Comparison of ENCODE assay signal across 8 cellular contexts in the genomic region with DNA sequence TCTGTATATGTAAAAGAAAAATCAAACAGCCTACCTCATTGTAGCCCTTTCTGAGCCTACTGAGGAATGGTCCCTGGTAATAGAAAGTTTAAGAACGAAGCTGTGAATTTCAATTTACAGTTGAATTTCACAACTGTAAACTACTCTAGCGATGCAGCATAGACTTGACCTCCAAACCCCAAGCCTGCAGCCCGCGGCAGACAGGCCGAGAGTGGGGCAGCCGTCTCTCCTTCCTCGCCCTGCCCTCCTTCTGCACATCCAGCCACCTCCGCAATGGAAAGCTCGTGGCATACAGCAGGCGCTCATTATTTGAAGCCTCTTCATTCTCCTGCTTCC. TPM values are rescaled to one million over a fixed set of nuclear protein-coding genes. Genes with fewer than 3 reads are reported as not detected.
DNase-seq lines count a peak whose midpoint lies in the region; ATAC-seq, FAIRE-seq and TF ChIP-seq lines count a peak whose summit lies in the region.

No MANE protein-coding gene starts in this region.

- no peaks in the 10 kb centered on the region for H3F3A ChIP-seq in neural cell (ENCODE audit: insufficient read depth, low read length, poor library complexity, severe bottlenecking)

- H3K27me3 ChIP-seq in HUES48 (ENCODE audit: control insufficient read depth, insufficient read depth, low read length) (peaks cover 11% of the 10 kb centered on the region; the same call in 1 of the 2 replicates), dorsolateral prefrontal cortex (peaks cover 0 to 26% (median 0%) of the 10 kb centered on the region in 45 donors), neural cell (ENCODE audit: insufficient read depth, low read depth, low read length) (no peaks in the 10 kb centered on the region), small intestine (ENCODE audit: control insufficient read depth in 2 of 2, insufficient read depth in 2 of 2, low read length in 2 of 2) (peaks cover 0 to 3% of the 10 kb centered on the region in 2 donors)

- no peaks in the 10 kb centered on the region for H3K79me2 ChIP-seq in neural cell (replicated peaks; ENCODE audit: insufficient read depth, low read length)

- no peaks in the 10 kb centered on the region for H3K36me3 ChIP-seq in HUES48 (ENCODE audit: control insufficient read depth, insufficient read depth, low read length)
- no peaks in the 10 kb centered on the region for H3K36me3 ChIP-seq in neural cell (ENCODE audit: insufficient read depth, low read length)
- H3K36me3 ChIP-seq in small intestine (ENCODE audit: control insufficient read depth in 2 of 2, insufficient read depth in 2 of 2, low read length in 2 of 2): no peaks in the 10 kb centered on the region

- H4K20me1 ChIP-seq in neural cell (ENCODE audit: insufficient read depth): no peaks in the 10 kb centered on the region

- peak overlapping the region; percentile 61 for H3K4me2 ChIP-seq in neural cell (ENCODE audit: low read length)

- ATAC-seq in GM19043 (IDR thresholded peaks at IDR 0.05; ENCODE audit: low read depth, unreplicated experiment): peak; percentile 16

- WGBS in small intestine, 3 donors: 14 to 19% (median 16%) methylated on average over 10 of the region's 10 CpGs

- no peak for TF ChIP-seq RAD21 in neural cell (conservative IDR thresholded peaks at IDR 0.05)

- no peak for FAIRE-seq in small intestine (lab: Jason Lieb, UNC)

- H3K4me1 ChIP-seq in HUES48 (ENCODE audit: control insufficient read depth, insufficient read depth, low read length) (peaks cover 5% of the 10 kb centered on the region; the same call in 1 of the 2 replicates), small intestine (ENCODE audit: control insufficient read depth in 2 of 2, insufficient read depth in 1 of 2, low read depth in 1 of 2, low read length in 1 of 2) (no peaks in the 10 kb centered on the region)

- peak overlapping the region; percentile 83 for H2AFZ ChIP-seq in neural cell (ENCODE audit: low read depth, low read length)

- H3K4me3 ChIP-seq in HUES48 (ENCODE audit: low read depth, low read length) (peak overlapping the region; percentile 71), dorsolateral prefrontal cortex (peak overlapping the region; percentile 54 to 97 (median 70)), neural cell (ENCODE audit: low read length) (peak overlapping the region; percentile 87), small intestine (ENCODE audit: low read depth in 1 of 2, low read length in 2 of 2) (peak overlapping the region in 1 of 2 donors; percentile 58)

- no peak for DNase-seq in dorsolateral prefrontal cortex
- DNase-seq in NCI-H1930 (lab: John Stamatoyannopoulos, UW): no peak
- DNase-seq in ureter (ENCODE audit: low spot score): no peak
- DNase-seq in small intestine: no peak
- no peak for DNase-seq in NCI-H345 treated with DMSO at 0.1 percent for 48 hours (lab: John Stamatoyannopoulos, UW; ENCODE audit: unreplicated experiment)

- no peak for TF ChIP-seq EP300 in neural cell (conservative IDR thresholded peaks at IDR 0.05; ENCODE audit: poor library complexity, severe bottlenecking)

- TF ChIP-seq CTCF in dorsolateral prefrontal cortex (IDR thresholded peaks at IDR 0.05 in 54 of 56, conservative IDR thresholded peaks at IDR 0.05 in 2 of 56; ENCODE audit: low read depth in 1 of 56, partially characterized antibody in 56 of 56): no peak
- TF ChIP-seq CTCF in neural cell (IDR thresholded peaks at IDR 0.05; ENCODE audit: poor library complexity, severe bottlenecking): no peak

- no peaks in the 10 kb centered on the region for H3K9me3 ChIP-seq in HUES48 (ENCODE audit: control insufficient read depth, insufficient read depth, low read length)
- H3K9me3 ChIP-seq in neural cell (ENCODE audit: low read length): no peaks in the 10 kb centered on the region
- no peaks in the 10 kb centered on the region for H3K9me3 ChIP-seq in small intestine (ENCODE audit: control insufficient read depth, low read depth)

- H3K9me2 ChIP-seq in neural cell (ENCODE audit: insufficient read depth, low read length): no peaks in the 10 kb centered on the region

- intact Hi-C loops in dorsolateral prefrontal cortex (cut with DNase I): loop anchor here (5.0 to 10.0 kb wide), 5 partner anchors 47 to 358 kb away; a partner anchor contains a TSS

- H3K9ac ChIP-seq in HUES48 (ENCODE audit: low read depth, low read length) (no peak overlapping the region), neural cell (ENCODE audit: low read length) (peak overlapping the region; percentile 66)

- no peak overlapping the region for H3K27ac ChIP-seq in HUES48 (ENCODE audit: low read depth, low read length)
- peak overlapping the region in 45 of 59 donors; percentile 11 to 88 (median 69) for H3K27ac ChIP-seq in dorsolateral prefrontal cortex
- no peak overlapping the region for H3K27ac ChIP-seq in neural cell (ENCODE audit: low read length)
- no peak overlapping the region for H3K27ac ChIP-seq in small intestine (ENCODE audit: low read depth in 1 of 2, low read length in 1 of 2)

TF ChIP-seq in neural cell, 6 proteins besides CTCF, POLR2A, EP300 and RAD21:
- no peak for TF ChIP-seq TAF1 (IDR thresholded peaks at IDR 0.05; ENCODE audit: low read depth)
- no peak for TF ChIP-seq POLR2AphosphoS5 (IDR thresholded peaks at IDR 0.05)
- TF ChIP-seq, protein P1, sequence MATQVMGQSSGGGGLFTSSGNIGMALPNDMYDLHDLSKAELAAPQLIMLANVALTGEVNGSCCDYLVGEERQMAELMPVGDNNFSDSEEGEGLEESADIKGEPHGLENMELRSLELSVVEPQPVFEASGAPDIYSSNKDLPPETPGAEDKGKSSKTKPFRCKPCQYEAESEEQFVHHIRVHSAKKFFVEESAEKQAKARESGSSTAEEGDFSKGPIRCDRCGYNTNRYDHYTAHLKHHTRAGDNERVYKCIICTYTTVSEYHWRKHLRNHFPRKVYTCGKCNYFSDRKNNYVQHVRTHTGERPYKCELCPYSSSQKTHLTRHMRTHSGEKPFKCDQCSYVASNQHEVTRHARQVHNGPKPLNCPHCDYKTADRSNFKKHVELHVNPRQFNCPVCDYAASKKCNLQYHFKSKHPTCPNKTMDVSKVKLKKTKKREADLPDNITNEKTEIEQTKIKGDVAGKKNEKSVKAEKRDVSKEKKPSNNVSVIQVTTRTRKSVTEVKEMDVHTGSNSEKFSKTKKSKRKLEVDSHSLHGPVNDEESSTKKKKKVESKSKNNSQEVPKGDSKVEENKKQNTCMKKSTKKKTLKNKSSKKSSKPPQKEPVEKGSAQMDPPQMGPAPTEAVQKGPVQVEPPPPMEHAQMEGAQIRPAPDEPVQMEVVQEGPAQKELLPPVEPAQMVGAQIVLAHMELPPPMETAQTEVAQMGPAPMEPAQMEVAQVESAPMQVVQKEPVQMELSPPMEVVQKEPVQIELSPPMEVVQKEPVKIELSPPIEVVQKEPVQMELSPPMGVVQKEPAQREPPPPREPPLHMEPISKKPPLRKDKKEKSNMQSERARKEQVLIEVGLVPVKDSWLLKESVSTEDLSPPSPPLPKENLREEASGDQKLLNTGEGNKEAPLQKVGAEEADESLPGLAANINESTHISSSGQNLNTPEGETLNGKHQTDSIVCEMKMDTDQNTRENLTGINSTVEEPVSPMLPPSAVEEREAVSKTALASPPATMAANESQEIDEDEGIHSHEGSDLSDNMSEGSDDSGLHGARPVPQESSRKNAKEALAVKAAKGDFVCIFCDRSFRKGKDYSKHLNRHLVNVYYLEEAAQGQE (IDR thresholded peaks at IDR 0.05; ENCODE audit: borderline replicate concordance): no peak
- TF ChIP-seq SMC3 (conservative IDR thresholded peaks at IDR 0.05; ENCODE audit: poor library complexity): no peak
- TF ChIP-seq EZH2 (IDR thresholded peaks at IDR 0.05; ENCODE audit: borderline replicate concordance, insufficient read depth, low read length, poor library complexity, severe bottlenecking): no peak
- TF ChIP-seq MXI1 (conservative IDR thresholded peaks at IDR 0.05; ENCODE audit: poor library complexity, severe bottlenecking): no peak

RNA-seq across cellular contexts. Expression of a gene that starts 15.3 kb away (rescaled TPM):
- total RNA-seq in dorsolateral prefrontal cortex (10 to 100 TPM in 5 of 120 experiments, 1 to 10 TPM in 72, under 1 TPM in 20, not detected in 23; 0.66 to 22.0 (median 2.2) TPM), ureter (1.1 TPM)
- polyA plus RNA-seq in neural cell (0.68 TPM in 1 of 2 replicates, not detected in the other), small intestine (1 to 10 TPM in 1 of 3 donors, not detected in 2; 3.4 TPM)
- not detected in 2 replicates for polyA minus RNA-seq in neural cell

RNA-seq across cellular contexts. Expression of a gene that starts 19.2 kb away (rescaled TPM):
- 10 to 100 TPM; 30.9 to 67.6 (median 47.5) TPM for total RNA-seq in dorsolateral prefrontal cortex
- 231 and 281 TPM in 2 replicates for polyA plus RNA-seq in neural cell
- 61.1 and 66.8 TPM in 2 replicates for polyA minus RNA-seq in neural cell
- total RNA-seq in ureter: 70.0 TPM
- 100 to 1,000 TPM in 1 of 3 donors, 10 to 100 TPM in 2; 68.5 to 119 (median 74.6) TPM for polyA plus RNA-seq in small intestine

RNA-seq across cellular contexts. Expression of a gene that starts 28.5 kb away (rescaled TPM):
- 1 to 10 TPM in 6 of 120 experiments, under 1 TPM in 21, not detected in 93; 0.37 to 1.5 (median 0.75) TPM for total RNA-seq in dorsolateral prefrontal cortex
- not detected in 2 replicates for polyA plus RNA-seq in neural cell
- polyA minus RNA-seq in neural cell: not detected in 2 replicates
- 0.83 TPM for total RNA-seq in ureter
- under 1 TPM in 2 of 3 donors, not detected in 1; 0.04 to 0.67 TPM for polyA plus RNA-seq in small intestine

RNA-seq across cellular contexts. Expression of a gene that starts 54.2 kb away (rescaled TPM):
- total RNA-seq in dorsolateral prefrontal cortex (1,000 to 10,000 TPM in 53 of 120 experiments, 100 to 1,000 TPM in 67; 513 to 2,446 (median 961) TPM), ureter (188 TPM)
- polyA plus RNA-seq in neural cell (30.8 and 43.3 TPM in 2 replicates), small intestine (100 to 1,000 TPM in 1 of 3 donors, 10 to 100 TPM in 2; 44.5 to 129 (median 88.1) TPM)
- polyA minus RNA-seq in neural cell: 26.3 and 27.3 TPM in 2 replicates

RNA-seq across cellular contexts. Expression of a gene that starts 59.4 kb away (rescaled TPM):
- total RNA-seq in dorsolateral prefrontal cortex: 1 to 10 TPM in 10 of 120 experiments, under 1 TPM in 18, not detected in 92; 0.29 to 2.2 (median 0.78) TPM
- not detected in 2 replicates for polyA plus RNA-seq in neural cell
- not detected in 2 replicates for polyA minus RNA-seq in neural cell
- total RNA-seq in ureter: 0.62 TPM
- polyA plus RNA-seq in small intestine: under 1 TPM in 1 of 3 donors, not detected in 2; 0.34 TPM

Comparison
In these comparisons a context has a peak if more than half of its experiments do, and no peak if none do; other contexts are left out.
1. H3K27ac ChIP-seq: peak in dorsolateral prefrontal cortex (45 of 59); none in HUES48 (single experiment), neural cell (single experiment) and small intestine (0 of 2).